1 cellular context compared by ENCODE assay signal in the genomic region with DNA sequence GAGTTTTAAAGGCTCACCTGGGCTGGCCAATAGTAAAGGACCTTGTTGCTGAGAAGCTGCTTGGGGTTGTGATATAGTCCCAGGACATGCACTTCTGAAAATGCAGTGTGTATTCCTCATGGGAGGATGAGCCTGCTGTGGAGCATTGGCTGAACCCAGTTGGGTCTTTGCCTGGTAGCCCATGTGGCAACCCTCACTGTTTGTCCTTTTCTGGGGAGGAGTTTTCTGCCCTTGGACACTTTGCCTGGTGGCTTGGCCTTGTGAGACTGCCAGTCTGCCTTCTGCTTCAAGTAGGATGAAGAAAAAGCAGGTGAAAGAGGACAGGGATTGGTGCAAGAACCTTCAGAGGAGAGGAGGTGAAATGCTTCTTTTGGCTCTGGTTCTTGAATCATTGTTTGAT.
TF ChIP-seq lines count a peak whose summit lies in the region.

No MANE protein-coding gene starts in this region.

TF ChIP-seq in K562, 482 proteins besides CTCF, POLR2A, EP300 and RAD21:
- TF ChIP-seq ZNF668 (CRISPR knock-in tag; IDR thresholded peaks at IDR 0.05) (no peak), ELK1 (CRISPR knock-in tag; IDR thresholded peaks at IDR 0.05) (no peak), CBX3 (IDR thresholded peaks at IDR 0.05; ENCODE audit: borderline replicate concordance in 1 of 2, low read length in 2 of 2) (no peak), SLC30A9 (CRISPR knock-in tag; IDR thresholded peaks at IDR 0.05) (no peak), ZNF79 (CRISPR knock-in tag; IDR thresholded peaks at IDR 0.05; ENCODE audit: low read depth) (no peak), RB1 (IDR thresholded peaks at IDR 0.05; ENCODE audit: low read depth) (no peak)
- TF ChIP-seq, protein P1, sequence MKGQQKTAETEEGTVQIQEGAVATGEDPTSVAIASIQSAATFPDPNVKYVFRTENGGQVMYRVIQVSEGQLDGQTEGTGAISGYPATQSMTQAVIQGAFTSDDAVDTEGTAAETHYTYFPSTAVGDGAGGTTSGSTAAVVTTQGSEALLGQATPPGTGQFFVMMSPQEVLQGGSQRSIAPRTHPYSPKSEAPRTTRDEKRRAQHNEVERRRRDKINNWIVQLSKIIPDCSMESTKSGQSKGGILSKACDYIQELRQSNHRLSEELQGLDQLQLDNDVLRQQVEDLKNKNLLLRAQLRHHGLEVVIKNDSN (CRISPR knock-in tag; IDR thresholded peaks at IDR 0.05) = no peak
TF ChIP-seq in K562: peak in this region for 0.
